In the genomic region with DNA sequence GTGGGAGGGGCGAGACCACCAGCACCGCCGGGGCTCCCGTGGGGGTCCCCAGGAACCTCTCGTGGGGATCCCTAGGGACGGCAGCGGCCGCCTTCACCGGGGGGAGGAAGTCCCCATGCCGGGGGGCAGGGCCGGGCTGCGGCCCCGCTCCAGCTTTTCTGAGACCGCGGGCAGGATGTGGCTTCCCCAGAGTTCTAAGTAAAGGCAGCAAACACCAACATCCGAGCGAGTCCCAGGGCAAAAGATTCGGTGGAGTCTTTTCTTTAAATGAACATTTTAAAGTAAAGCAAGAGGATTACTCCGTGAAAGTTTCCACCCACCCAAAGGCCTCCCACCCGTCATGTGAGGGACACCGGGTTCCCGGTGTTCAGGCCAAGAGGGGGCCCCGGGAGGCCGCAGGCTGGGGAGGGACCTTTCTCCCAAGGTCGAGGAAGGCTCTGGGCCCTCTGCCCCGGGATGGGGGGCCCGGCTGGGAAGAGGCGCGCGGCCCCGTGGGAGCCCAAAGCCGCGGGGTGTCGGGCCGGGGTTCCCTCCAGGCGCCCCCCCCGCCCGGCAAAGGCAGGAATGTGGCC, we compare ENCODE assay signal across 7 cellular contexts. TPM values are rescaled to one million over a fixed set of nuclear protein-coding genes. Genes with fewer than 3 reads are reported as not detected.
A peak's percentile ranks its signal among the peaks of the same experiment; 100 is the strongest.
DNase-seq lines count a peak whose midpoint lies in the region; ATAC-seq lines count a peak whose summit lies in the region.

No MANE protein-coding gene starts in this region.

- peak overlapping the region; percentile 93 for H3K4me3 Mint-ChIP-seq in T-helper 17 cell

- peaks cover 8% of the 10 kb centered on the region for H3K4me1 Mint-ChIP-seq in T-helper 17 cell

- no peaks in the 10 kb centered on the region for H3K36me3 Mint-ChIP-seq in T-helper 17 cell (ENCODE audit: low read depth)

- peak; percentile 29 to 48 (median 35) for DNase-seq in T-helper 17 cell
- peak; percentile 33 for DNase-seq in cerebellar cortex (ENCODE audit: low spot score)
- peak; percentile 12 to 29 for DNase-seq in lung microvascular endothelial cell (ENCODE audit: low read depth in 2 of 2)
- DNase-seq in stimulated activated CD8-positive, alpha-beta memory T cell treated with anti-CD3 and anti-CD28 coated beads, Interleukin-7, amount 100 ng/mL, for 4 hours (ENCODE audit: low read depth in 2 of 2): peak; percentile 45 to 54
- DNase-seq in SK-N-DZ (ENCODE audit: low spot score): no peak
- DNase-seq in amniotic stem cell (lab: John Stamatoyannopoulos, UW): no peak

- ATAC-seq in GM21529 (IDR thresholded peaks at IDR 0.05; ENCODE audit: unreplicated experiment) (peak; percentile 60), T-helper 17 cell (peak; percentile 88)

- H3K27me3 Mint-ChIP-seq in T-helper 17 cell: no peaks in the 10 kb centered on the region

- no peaks in the 10 kb centered on the region for H3K9me3 ChIP-seq in T-helper 17 cell (ENCODE audit: control insufficient read depth, low read length, poor library complexity, severe bottlenecking)

- H3K27ac Mint-ChIP-seq in T-helper 17 cell: peak overlapping the region; percentile 87

RNA-seq across cellular contexts. Expression of a gene that starts 44.1 kb away (rescaled TPM):
- total RNA-seq in T-helper 17 cell: 10 to 100 TPM; 29.7 to 42.4 TPM
- total RNA-seq in lung microvascular endothelial cell: 10.7 and 17.2 TPM in 2 replicates
- 17.7 and 19.6 TPM in 2 replicates for polyA plus RNA-seq in SK-N-DZ (2014; cell fraction: cytosol; rRNA removed)
- 7.2 and 7.6 TPM in 2 replicates for polyA plus RNA-seq in SK-N-DZ (2014; cell fraction: nucleus; rRNA removed)

Comparison
In these comparisons a context has a peak if more than half of its experiments do, and no peak if none do; other contexts are left out.
1. DNase-seq: peak in T-helper 17 cell (3 of 3), cerebellar cortex (single experiment), lung microvascular endothelial cell (2 of 2) and stimulated activated CD8-positive, alpha-beta memory T cell treated with anti-CD3 and anti-CD28 coated beads, Interleukin-7, amount 100 ng/mL, for 4 hours (2 of 2); none in SK-N-DZ (single experiment) and amniotic stem cell (single experiment).